Comparison of ENCODE assay signal across 7 cellular contexts in the genomic region with DNA sequence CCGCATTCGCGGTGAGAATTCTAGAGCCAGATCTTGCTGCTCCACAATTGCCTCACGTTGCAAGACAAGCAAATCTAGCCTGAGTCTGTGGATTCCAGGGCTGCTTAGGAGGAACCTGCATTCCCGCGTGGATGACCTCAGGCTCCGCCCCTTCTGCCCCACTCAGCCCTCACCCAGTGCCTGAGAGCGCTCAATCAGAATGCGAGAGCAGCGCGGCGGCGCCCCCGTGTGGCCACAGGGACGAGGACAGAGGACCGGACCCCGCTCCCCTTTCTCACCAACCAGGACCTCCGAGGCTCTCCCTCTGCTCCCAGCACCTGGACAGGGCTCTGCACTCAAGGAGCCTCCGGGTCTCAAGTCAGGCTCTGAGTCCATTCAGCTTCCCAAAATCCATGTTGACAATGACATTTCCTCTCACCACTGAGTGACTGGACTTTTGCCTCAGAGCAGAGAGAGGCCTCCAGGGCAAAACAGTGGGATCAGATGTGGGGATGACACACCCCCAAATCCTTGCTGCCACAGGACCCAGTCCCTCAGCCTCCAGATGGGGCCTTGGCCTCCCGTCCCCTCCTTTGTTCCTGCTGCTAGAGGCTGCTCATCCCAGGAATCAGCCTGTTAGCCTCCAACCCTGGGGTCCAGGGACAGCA. TPM values are rescaled to one million over a fixed set of nuclear protein-coding genes. Genes with fewer than 3 reads are reported as not detected.
DNase-seq lines count a peak whose midpoint lies in the region; ATAC-seq, FAIRE-seq and TF ChIP-seq lines count a peak whose summit lies in the region.

No MANE protein-coding gene starts in this region.

- H3K9ac ChIP-seq in PC-3 (ENCODE audit: low read length), result no peak overlapping the region

- H3K4me3 ChIP-seq in PC-3 (ENCODE audit: low read length), result no peak overlapping the region

- no peak overlapping the region for H3K27ac ChIP-seq in PC-3 (ENCODE audit: low read length)

- peak; percentile 67 for DNase-seq in GM12892 (ENCODE audit: insufficient read length)
- peak; percentile 58 for DNase-seq in HT1080 (ENCODE audit: low read depth)
- peak; percentile 83 for DNase-seq in PC-3
- peak; percentile 92 for DNase-seq in activated T-cell treated with anti-CD3 and anti-CD28 coated beads, Interleukin-2, amount 50 U/mL, for 24 hours
- DNase-seq in fibroblast of gingiva (ENCODE audit: low read depth), result peak; percentile 44
- DNase-seq in natural killer cell, result peak; percentile 83
- DNase-seq in stimulated activated naive B cell treated with anti-CD40 and anti-IgM and Interleukin-4, amounts not matched to agents 10 μg/mL and 1 μg/mL and 100 μg/mL, for 72 hours, result peak; percentile 71

- intact Hi-C loops in PC-3 (cut with micrococcal nuclease) (loop anchor here (1.0 kb wide), 3 partner anchors 40 to 178 kb away; no protein-coding TSS in a partner anchor), natural killer cell (cut with micrococcal nuclease) (loop anchor here (1.0 to 5.0 kb wide), 4 partner anchors 40 to 295 kb away; no protein-coding TSS in a partner anchor)

- no peak overlapping the region for H3K4me2 ChIP-seq in PC-3 (ENCODE audit: low read length)

- FAIRE-seq in GM12892 (lab: Jason Lieb, UNC), result peak; percentile 93

- no peak overlapping the region for H2AFZ ChIP-seq in PC-3 (ENCODE audit: low read length)

- peaks cover 30% of the 10 kb centered on the region for H3K27me3 ChIP-seq in PC-3 (ENCODE audit: low read length)

- no peak overlapping the region for H3K4me3 Mint-ChIP-seq in activated T-cell treated with anti-CD3 and anti-CD28 coated beads, Interleukin-2, amount 50 U/mL, for 24 hours
- no peak overlapping the region for H3K4me3 Mint-ChIP-seq in natural killer cell
- H3K4me3 Mint-ChIP-seq in stimulated activated naive B cell treated with anti-CD40 and anti-IgM and Interleukin-4, amounts not matched to agents 10 μg/mL and 1 μg/mL and 100 μg/mL, for 72 hours, result no peak overlapping the region

- H3F3A ChIP-seq in PC-3 (ENCODE audit: low read length, unreplicated experiment), result no peaks in the 10 kb centered on the region

- no peaks in the 10 kb centered on the region for H3K36me3 ChIP-seq in PC-3 (ENCODE audit: low read depth, low read length)

- no peaks in the 10 kb centered on the region for H4K20me1 ChIP-seq in PC-3 (ENCODE audit: low read length)

- BruUV-seq in PC-3 (replicated peaks; lab: Mats Ljungman, UMichigan), result no TSS peak

- no peaks in the 10 kb centered on the region for H3K79me2 ChIP-seq in PC-3 (ENCODE audit: low read length)

- H3K9me3 ChIP-seq in PC-3 (ENCODE audit: low read length), result no peaks in the 10 kb centered on the region

- peaks cover 40% of the 10 kb centered on the region for H3K27me3 Mint-ChIP-seq in activated T-cell treated with anti-CD3 and anti-CD28 coated beads, Interleukin-2, amount 50 U/mL, for 24 hours
- peaks cover 26 to 60% of the 10 kb centered on the region in 2 donors for H3K27me3 Mint-ChIP-seq in natural killer cell (ENCODE audit: low read depth in 2 of 2)
- peaks cover 44 to 53% of the 10 kb centered on the region in 2 donors for H3K27me3 Mint-ChIP-seq in stimulated activated naive B cell treated with anti-CD40 and anti-IgM and Interleukin-4, amounts not matched to agents 10 μg/mL and 1 μg/mL and 100 μg/mL, for 72 hours

- POLR2A ChIA-PET in PC-3 (lab: Charles Lee; ENCODE audit: unreplicated experiment), result no interaction called here

- TF ChIP-seq CTCF in PC-3 (conservative IDR thresholded peaks at IDR 0.05; ENCODE audit: low read depth, low read length), result peak; percentile 92
- TF ChIP-seq CTCF in natural killer cell (IDR thresholded peaks at IDR 0.05), result peak; percentile 85

- no peak overlapping the region for H3K27ac Mint-ChIP-seq in activated T-cell treated with anti-CD3 and anti-CD28 coated beads, Interleukin-2, amount 50 U/mL, for 24 hours
- H3K27ac Mint-ChIP-seq in natural killer cell, result no peak overlapping the region
- H3K27ac Mint-ChIP-seq in stimulated activated naive B cell treated with anti-CD40 and anti-IgM and Interleukin-4, amounts not matched to agents 10 μg/mL and 1 μg/mL and 100 μg/mL, for 72 hours, result no peak overlapping the region

- no peaks in the 10 kb centered on the region for H3K36me3 Mint-ChIP-seq in activated T-cell treated with anti-CD3 and anti-CD28 coated beads, Interleukin-2, amount 50 U/mL, for 24 hours (ENCODE audit: low read depth)
- H3K36me3 Mint-ChIP-seq in natural killer cell, result no peaks in the 10 kb centered on the region
- no peaks in the 10 kb centered on the region for H3K36me3 Mint-ChIP-seq in stimulated activated naive B cell treated with anti-CD40 and anti-IgM and Interleukin-4, amounts not matched to agents 10 μg/mL and 1 μg/mL and 100 μg/mL, for 72 hours

- TF ChIP-seq POLR2A in GM12892 (IDR thresholded peaks at IDR 0.05; ENCODE audit: low read depth, low read length), result no peak

- H3K4me1 Mint-ChIP-seq in activated T-cell treated with anti-CD3 and anti-CD28 coated beads, Interleukin-2, amount 50 U/mL, for 24 hours (ENCODE audit: low read depth), result peaks cover 4% of the 10 kb centered on the region
- peaks cover 4 to 5% of the 10 kb centered on the region in 2 donors for H3K4me1 Mint-ChIP-seq in natural killer cell
- H3K4me1 Mint-ChIP-seq in stimulated activated naive B cell treated with anti-CD40 and anti-IgM and Interleukin-4, amounts not matched to agents 10 μg/mL and 1 μg/mL and 100 μg/mL, for 72 hours, result peaks cover 0 to 3% of the 10 kb centered on the region in 2 donors

- CTCF ChIA-PET in PC-3 (lab: Charles Lee), result interaction anchor here (1.1 to 1.2 kb wide), 2 partner anchors 159 to 180 kb away, joined by 3 to 8 read pairs; no protein-coding TSS in a partner anchor

- ATAC-seq in PC-3, result peak; percentile 85
- peak; percentile 92 to 100 (median 100) for ATAC-seq in natural killer cell
- ATAC-seq in stimulated activated naive B cell treated with anti-CD40 and anti-IgM and Interleukin-4, amounts not matched to agents 10 μg/mL and 1 μg/mL and 100 μg/mL, for 72 hours (replicated peaks), result peak; percentile 100

- no peaks in the 10 kb centered on the region for H3K9me3 Mint-ChIP-seq in activated T-cell treated with anti-CD3 and anti-CD28 coated beads, Interleukin-2, amount 50 U/mL, for 24 hours
- no peaks in the 10 kb centered on the region for H3K9me3 Mint-ChIP-seq in natural killer cell
- H3K9me3 Mint-ChIP-seq in stimulated activated naive B cell treated with anti-CD40 and anti-IgM and Interleukin-4, amounts not matched to agents 10 μg/mL and 1 μg/mL and 100 μg/mL, for 72 hours, result no peaks in the 10 kb centered on the region

- H3K9me2 ChIP-seq in PC-3 (replicated peaks; ENCODE audit: low read length), result no peaks in the 10 kb centered on the region

- H3K4me1 ChIP-seq in PC-3 (ENCODE audit: insufficient read depth, low read length), result peaks cover 5% of the 10 kb centered on the region; the same call in 1 of the 2 replicates

RNA-seq across cellular contexts. Expression of gene RPP21, which starts 52.0 kb away (rescaled TPM):
- polyA plus RNA-seq in GM12892 (2012; ENCODE audit: missing spikeins), result 30.1 TPM
- total RNA-seq in HT1080 (2014; rRNA removed; shearing (Covaris generic)), result 116 and 119 TPM in 2 replicates
- polyA plus RNA-seq in HT1080 (2015; cell fraction: cytosol; rRNA removed), result 64.5 and 69.1 TPM in 2 replicates
- polyA plus RNA-seq in HT1080 (2015; cell fraction: nucleus; rRNA removed), result 40.0 and 47.9 TPM in 2 replicates
- total RNA-seq in PC-3 (2014; rRNA removed) (151 and 161 TPM in 2 replicates), natural killer cell (10 to 100 TPM; 24.6 to 33.3 (median 31.4) TPM)
